Comparison of ENCODE assay signal across 21 cellular contexts in the genomic region with DNA sequence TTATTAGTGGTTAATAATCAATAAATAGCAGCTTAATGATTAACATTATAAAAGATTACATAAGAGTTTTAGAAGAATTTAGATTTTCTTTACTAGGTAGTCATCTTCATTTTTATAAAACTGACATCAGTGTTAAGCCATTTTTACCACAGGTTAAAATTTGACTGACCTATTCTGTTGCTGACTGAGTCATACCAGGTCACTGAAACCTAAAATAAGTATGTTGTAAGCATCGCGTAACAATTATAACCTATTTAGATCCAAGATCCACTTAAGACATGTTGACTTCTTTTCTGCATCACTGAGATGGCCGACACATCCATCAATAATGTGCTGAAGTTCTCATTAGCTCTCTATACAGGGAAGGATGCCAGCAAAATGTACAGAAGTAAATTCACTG. TPM values are rescaled to one million over a fixed set of nuclear protein-coding genes. Genes with fewer than 3 reads are reported as not detected.
"Had no signal": no experiment of that assay in that cellular context is flagged by ENCODE, and none has a peak within 500 bp of the region (broad histone marks: within the 10 kb centered on the region; RNA-seq: fewer than 3 reads in every experiment).

No MANE protein-coding gene starts in this region.

- ATAC-seq: stimulated activated effector memory CD8-positive, alpha-beta T cell treated with anti-CD3 and anti-CD28 coated beads, Interleukin-12 subunit alpha, Interleukin-12 subunit beta, amount 100 ng/mL, for 72 hours; upper lobe of right lung had no signal

- H3K9me3 ChIP-seq: breast epithelium, sigmoid colon, thoracic aorta, upper lobe of right lung had no signal

- H3K4me1 ChIP-seq: breast epithelium, sigmoid colon, upper lobe of right lung had no signal

- H3K4me3 ChIP-seq: breast epithelium, dorsolateral prefrontal cortex, lung, neural progenitor cell, sigmoid colon, thoracic aorta, upper lobe of right lung had no signal

- H3K27ac ChIP-seq: breast epithelium, dorsolateral prefrontal cortex, neural progenitor cell, sigmoid colon, thoracic aorta, upper lobe of right lung, VCaP had no signal

- H3K36me3 ChIP-seq: breast epithelium, neural progenitor cell, sigmoid colon, thoracic aorta, upper lobe of right lung had no signal

- DNase-seq: activated CD4-positive, alpha-beta T cell treated with anti-CD3 and anti-CD28 coated beads for 1 hour; activated CD4-positive, alpha-beta T cell treated with anti-CD3 and anti-CD28 coated beads, Interleukin-2, amount 50 U/mL, for 4 hours; activated naive CD4-positive, alpha-beta T cell treated with Interleukin-2 at 50 U/mL for 16 hours; activated T-cell treated with anti-CD3 and anti-CD28 coated beads for 4 hours; aorta; dorsolateral prefrontal cortex; hypothalamus; sigmoid colon; stimulated activated CD4-positive, alpha-beta T cell treated with anti-CD3 and anti-CD28 coated beads, Interleukin-2, amount 100 ng/mL, for 24 hours; upper lobe of right lung had no signal

- H3K27me3 ChIP-seq: neural progenitor cell, sigmoid colon, upper lobe of right lung had no signal

RNA-seq across cellular contexts. Expression of gene ARX, which starts 36.7 kb away (rescaled TPM):
- total RNA-seq: aorta; cerebellum; mesothelial cell of epicardium; osteocyte; pulmonary artery endothelial cell; sigmoid colon; T-helper 1 cell treated with Interleukin-12 subunit alpha and Interleukin-12 subunit beta and Interleukin-4 antibody, amounts not matched to agents 30 ng/mL and 1 ng/mL, for 36 hours; thoracic aorta; upper lobe of right lung had no signal
